25 cellular contexts compared by ENCODE assay signal in the genomic region with DNA sequence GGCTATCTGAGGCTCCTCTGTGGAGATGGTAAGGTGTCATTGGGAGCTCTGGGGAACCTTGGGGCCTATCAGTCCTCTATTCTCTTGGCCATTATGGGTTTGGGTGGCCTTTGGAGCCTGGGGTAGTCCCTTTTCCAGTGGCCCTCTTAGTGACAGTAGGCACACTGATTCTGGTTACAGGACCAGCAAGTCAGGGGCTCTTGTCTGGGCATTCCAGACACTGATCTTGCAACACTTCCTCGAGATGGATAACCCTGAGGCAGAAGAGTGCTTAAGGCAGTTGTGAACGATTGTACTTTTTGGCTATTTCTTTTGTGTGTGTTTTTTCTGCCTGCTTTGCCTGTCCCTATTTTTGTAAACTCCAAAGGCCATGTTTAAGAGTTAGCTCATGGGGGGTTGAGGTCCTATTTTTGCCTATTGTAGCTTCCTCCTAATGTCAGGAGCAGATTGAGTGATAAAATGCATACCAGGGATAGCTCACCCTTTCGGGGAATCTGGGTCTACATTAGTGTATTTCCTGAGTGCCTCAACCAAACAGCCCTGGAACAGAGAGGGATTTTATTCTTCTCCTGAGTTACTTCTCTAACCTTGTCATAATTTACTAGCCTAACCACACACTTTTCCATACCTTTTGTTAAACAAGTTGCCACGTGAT.
DNase-seq lines count a peak whose midpoint lies in the region; ATAC-seq lines count a peak whose summit lies in the region.
"Had no signal": no experiment of that assay in that cellular context is flagged by ENCODE, and none has a peak within 500 bp of the region (broad histone marks: within the 10 kb centered on the region; RNA-seq: fewer than 3 reads in every experiment).

No MANE protein-coding gene starts in this region.

- H3K4ac ChIP-seq in neuronal stem cell (ENCODE audit: low read length), result no peak overlapping the region

- DNase-seq in EH (ENCODE audit: low read depth) (peak; percentile 74), ELF-1 (ENCODE audit: low read depth, low spot score) (peak; percentile 23), immature natural killer cell (no peak), neuronal stem cell (ENCODE audit: low spot score) (no peak), kidney glomerular epithelial cell (lab: John Stamatoyannopoulos, UW) (no peak)
- DNase-seq: AML-193; CD4-positive, alpha-beta T cell; DMS53; GF-D8; Karpas-422; NCI-H1092; NCI-H1417 treated with DMSO at 0.1 percent for 48 hours; NCI-H1694 treated with DMSO at 0.1 percent for 48 hours; NCI-H2081; NCI-H2227 treated with DMSO at 0.1 percent for 48 hours; NCI-H69; OCI-M1; Peyer's patch; SIG-M5 had no signal

- no peak overlapping the region for H3K9ac ChIP-seq in neuronal stem cell (ENCODE audit: low read depth, low read length, poor library complexity)
- H3K9ac ChIP-seq: BLaER1 treated with 17β-estradiol and CSF1 and Interleukin-3, amounts not matched to agents 10 nM and 100 nM had no signal

- H3K27ac Mint-ChIP-seq in immature natural killer cell, result peak overlapping the region in 5 of 6 donors; percentile 20 to 91 (median 33)
- H3K27ac Mint-ChIP-seq: CD4-positive, alpha-beta T cell had no signal

- H2AFZ ChIP-seq in neuronal stem cell (ENCODE audit: low read length), result no peak overlapping the region

- H3K27ac ChIP-seq in neuronal stem cell (replicated peaks; ENCODE audit: low read length), result no peak overlapping the region
- H3K27ac ChIP-seq: A549; BLaER1 treated with 17β-estradiol and CSF1 and Interleukin-3, amounts not matched to agents 10 nM and 100 nM; Peyer's patch; SK-N-MC had no signal

- H3K9me3 ChIP-seq in neuronal stem cell (replicated peaks in 1 of 2; ENCODE audit: control insufficient read depth in 2 of 2, insufficient read depth in 1 of 2, low read depth in 1 of 2, low read length in 2 of 2), result no peaks in the 10 kb centered on the region
- H3K9me3 ChIP-seq: A549, Peyer's patch had no signal

- no peak overlapping the region for H4K91ac ChIP-seq in neuronal stem cell (ENCODE audit: low read depth, low read length, poor library complexity)

- peaks cover 15 to 27% of the 10 kb centered on the region in 2 donors for H3K4me1 Mint-ChIP-seq in immature natural killer cell

- no peaks in the 10 kb centered on the region for H3K4me1 ChIP-seq in neuronal stem cell (ENCODE audit: control insufficient read depth in 2 of 2, insufficient read depth in 1 of 2, low read depth in 1 of 2, low read length in 2 of 2)
- H3K4me1 ChIP-seq: A549, Peyer's patch had no signal

- no peak overlapping the region for H3K18ac ChIP-seq in neuronal stem cell (ENCODE audit: low read length)

- H4K8ac ChIP-seq in neuronal stem cell (ENCODE audit: low read depth, low read length), result no peak overlapping the region

- H3K27me3 Mint-ChIP-seq in immature natural killer cell (ENCODE audit: low read depth in 3 of 3), result peaks cover 0 to 4% (median 0%) of the 10 kb centered on the region in 3 donors

- H3K4me3 ChIP-seq in neuronal stem cell (ENCODE audit: low read length in 2 of 2), result no peak overlapping the region
- H3K4me3 ChIP-seq: A549; BLaER1 treated with 17β-estradiol and CSF1 and Interleukin-3, amounts not matched to agents 10 nM and 100 nM; Peyer's patch; SK-N-MC had no signal

- no peak overlapping the region for H2BK12ac ChIP-seq in neuronal stem cell (ENCODE audit: low read length)

- H2BK120ac ChIP-seq in neuronal stem cell (ENCODE audit: low read depth, low read length), result no peak overlapping the region

- peak overlapping the region; percentile 9 for H3K23ac ChIP-seq in neuronal stem cell (ENCODE audit: low read depth, low read length, poor library complexity)

- H2AK5ac ChIP-seq in neuronal stem cell (ENCODE audit: low read depth, low read length), result no peak overlapping the region

- H3K36me3 ChIP-seq in neuronal stem cell (replicated peaks in 1 of 2; ENCODE audit: control insufficient read depth in 2 of 2, insufficient read depth in 2 of 2, low read length in 2 of 2), result no peaks in the 10 kb centered on the region
- H3K36me3 ChIP-seq: BLaER1 treated with 17β-estradiol and CSF1 and Interleukin-3, amounts not matched to agents 10 nM and 100 nM; Peyer's patch had no signal

- no peak overlapping the region for H2BK15ac ChIP-seq in neuronal stem cell (ENCODE audit: low read length)

- ATAC-seq in HG02852 (IDR thresholded peaks at IDR 0.05; ENCODE audit: unreplicated experiment), result no peak
- ATAC-seq in HG03039 (IDR thresholded peaks at IDR 0.05; ENCODE audit: unreplicated experiment), result no peak
- ATAC-seq: A549, HCT116 had no signal

- H2BK5ac ChIP-seq in neuronal stem cell (ENCODE audit: low read length), result no peak overlapping the region

- H3K27me3 ChIP-seq in neuronal stem cell (ENCODE audit: control insufficient read depth in 3 of 3, insufficient read depth in 3 of 3, low read depth in 1 of 3, low read length in 3 of 3), result no peaks in the 10 kb centered on the region
- H3K27me3 ChIP-seq: BLaER1 treated with 17β-estradiol and CSF1 and Interleukin-3, amounts not matched to agents 10 nM and 100 nM; Peyer's patch had no signal

- no peaks in the 10 kb centered on the region for H3K36me3 Mint-ChIP-seq in immature natural killer cell

- no CpG with 5 or more reads among the region's 4 CpGs for WGBS in neuronal stem cell (ENCODE audit: extremely low coverage in 2 of 2, insufficient read length in 2 of 2, insufficient replicate concordance in 1 of 2), 2 donors

- H3K4me3 Mint-ChIP-seq in immature natural killer cell, result no peak overlapping the region
- H3K4me3 Mint-ChIP-seq: CD4-positive, alpha-beta T cell had no signal

- H3K9me3 Mint-ChIP-seq in immature natural killer cell, result no peaks in the 10 kb centered on the region
- H3K9me3 Mint-ChIP-seq: CD4-positive, alpha-beta T cell had no signal

- no peak overlapping the region for H3K14ac ChIP-seq in neuronal stem cell (ENCODE audit: low read length)

- H3K4me2 ChIP-seq in neuronal stem cell (ENCODE audit: insufficient read depth, low read length, poor library complexity, severe bottlenecking), result no peak overlapping the region
- H3K4me2 ChIP-seq: A549; BLaER1 treated with 17β-estradiol and CSF1 and Interleukin-3, amounts not matched to agents 10 nM and 100 nM had no signal

- no peaks in the 10 kb centered on the region for H3K79me1 ChIP-seq in neuronal stem cell (ENCODE audit: low read depth, low read length)

Comparison
In these comparisons a context has a peak if more than half of its experiments do, and no peak if none do; other contexts are left out.
1. DNase-seq: peak in EH (single experiment) and ELF-1 (single experiment); none in immature natural killer cell (0 of 3), neuronal stem cell (single experiment) and kidney glomerular epithelial cell (single experiment).